ENCODE assay signal across 12 cellular contexts in the genomic region with DNA sequence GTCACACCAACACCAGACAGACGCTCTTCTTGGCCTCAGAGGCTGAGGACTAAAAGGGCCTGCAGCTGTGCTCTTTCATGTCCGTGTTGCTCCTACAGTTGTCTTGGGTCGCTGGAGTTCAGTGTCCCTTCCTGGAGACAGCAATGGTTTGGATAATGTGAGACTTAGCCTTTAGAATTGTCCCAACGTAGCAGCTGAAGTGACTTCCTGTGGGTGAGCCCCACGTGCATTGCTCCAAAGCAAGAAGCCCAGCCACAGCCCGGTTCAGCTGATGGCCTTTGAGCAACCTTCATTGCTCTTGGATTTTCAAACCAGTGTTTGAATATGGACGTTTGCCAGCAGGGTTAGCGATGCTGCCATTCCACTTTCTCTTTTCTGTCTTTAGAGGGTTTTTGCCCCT. TPM values are rescaled to one million over a fixed set of nuclear protein-coding genes. Genes with fewer than 3 reads are reported as not detected.
DNase-seq lines count a peak whose midpoint lies in the region; ATAC-seq, FAIRE-seq and TF ChIP-seq lines count a peak whose summit lies in the region.
"Had no signal": no experiment of that assay in that cellular context is flagged by ENCODE, and none has a peak within 500 bp of the region (broad histone marks: within the 10 kb centered on the region; RNA-seq: fewer than 3 reads in every experiment).

No MANE protein-coding gene starts in this region.

- no peak for ATAC-seq in HepG2
- ATAC-seq: stimulated activated naive CD8-positive, alpha-beta T cell treated with anti-CD3 and anti-CD28 coated beads, Interleukin-15, Interleukin-2, amounts not matched to agents 100 U/mL and 50 U/mL, for 24 hours had no signal

- H3K9me3 Mint-ChIP-seq in brain (no peaks in the 10 kb centered on the region), immature natural killer cell (no peaks in the 10 kb centered on the region)

- no TSS peak for BruUV-seq in HepG2 (replicated peaks; lab: Mats Ljungman, UMichigan)

- H3K4me2 ChIP-seq in HepG2 (ENCODE audit: low read depth, low read length): no peak overlapping the region

- TF ChIP-seq POLR2A in HepG2 (IDR thresholded peaks at IDR 0.05; ENCODE audit: insufficient read depth in 1 of 2, low read depth in 2 of 2, low read length in 2 of 2) (no peak), uterus (IDR thresholded peaks at IDR 0.05) (no peak), GM12892 (IDR thresholded peaks at IDR 0.05; ENCODE audit: low read depth, low read length) (no peak)

- intact Hi-C loops in HepG2 (cut with micrococcal nuclease; ENCODE audit: unreplicated experiment): no loop called here
- intact Hi-C loops in uterus (cut with DNase I; ENCODE audit: low total_unique reads): no loop called here

- TF ChIP-seq RAD21 in liver (IDR thresholded peaks at IDR 0.05): peak in 1 of 2 donors; percentile 17
- no peak for TF ChIP-seq RAD21 in HepG2 (CRISPR knock-in tag; IDR thresholded peaks at IDR 0.05)

- no peak overlapping the region for H2AFZ ChIP-seq in HepG2 (ENCODE audit: low read length)
- H2AFZ ChIP-seq: parathyroid adenoma had no signal

- H3K4me1 Mint-ChIP-seq in brain (peaks cover 29% of the 10 kb centered on the region), immature natural killer cell (peaks cover 5 to 23% of the 10 kb centered on the region in 2 donors)

- no peak for TF ChIP-seq CTCF in liver (IDR thresholded peaks at IDR 0.05; ENCODE audit: low read depth, low read length, missing input control)
- TF ChIP-seq CTCF in HepG2 (CRISPR knock-in tag; IDR thresholded peaks at IDR 0.05): no peak
- no peak for TF ChIP-seq CTCF in brain (conservative IDR thresholded peaks at IDR 0.05)
- TF ChIP-seq CTCF in uterus (IDR thresholded peaks at IDR 0.05): no peak

- peaks cover 4% of the 10 kb centered on the region for H3K79me2 ChIP-seq in HepG2 (ENCODE audit: insufficient read depth, low read length)

- no peaks in the 10 kb centered on the region for H3K9me3 ChIP-seq in liver (ENCODE audit: control insufficient read depth in 4 of 4, low read length in 3 of 4)
- no peaks in the 10 kb centered on the region for H3K9me3 ChIP-seq in HepG2 (ENCODE audit: low read length)
- H3K9me3 ChIP-seq in uterus: no peaks in the 10 kb centered on the region
- H3K9me3 ChIP-seq: SJSA1 had no signal

- H3K9ac ChIP-seq in liver (ENCODE audit: low read depth in 1 of 2, low read length in 2 of 2): no peak overlapping the region
- H3K9ac ChIP-seq in HepG2 (ENCODE audit: insufficient read depth, low read depth, low read length): no peak overlapping the region
- H3K9ac ChIP-seq: parathyroid adenoma had no signal

- H3K4me3 ChIP-seq in liver (ENCODE audit: low read depth in 1 of 3, low read length in 3 of 3) (no peak overlapping the region), HepG2 (replicated peaks in 1 of 3; ENCODE audit: insufficient read depth in 1 of 3, low read depth in 2 of 3, low read length in 3 of 3) (no peak overlapping the region), uterus (no peak overlapping the region)
- H3K4me3 ChIP-seq: SJSA1 had no signal

- H3K36me3 Mint-ChIP-seq in brain: peaks cover 55% of the 10 kb centered on the region
- peaks cover 4 to 28% (median 5%) of the 10 kb centered on the region in 3 donors for H3K36me3 Mint-ChIP-seq in immature natural killer cell

- POLR2A ChIA-PET in HepG2 (lab: Yijun Ruan, JAX): no interaction called here

- H3K27me3 ChIP-seq in liver (ENCODE audit: control insufficient read depth in 4 of 4, insufficient read depth in 4 of 4, low read length in 3 of 4): no peaks in the 10 kb centered on the region
- H3K27me3 ChIP-seq in HepG2 (ENCODE audit: control insufficient read depth in 1 of 2, insufficient read depth in 2 of 2, low read length in 2 of 2): no peaks in the 10 kb centered on the region
- H3K27me3 ChIP-seq in uterus: no peaks in the 10 kb centered on the region
- H3K27me3 ChIP-seq: SJSA1 had no signal

- H3K27ac Mint-ChIP-seq in brain (peak overlapping the region in 3 of 5 experiments; percentile 29 to 55 (median 40)), immature natural killer cell (peak overlapping the region in 1 of 6 donors; percentile 35)

- H4K20me1 ChIP-seq in HepG2 (ENCODE audit: insufficient read depth, low read length): peaks cover 2% of the 10 kb centered on the region; the same call in 1 of the 2 replicates

- in situ Hi-C loops in HepG2 (cut with HindIII; ENCODE audit: extremely low pct_ligation_motif_present, low pct_unique_long_range_greater_than_20kb): no loop called here

- no peak for TF ChIP-seq EP300 in HepG2 (IDR thresholded peaks at IDR 0.05; ENCODE audit: low read depth in 2 of 2, low read length in 2 of 2)
- TF ChIP-seq EP300 in HepG2 (CRISPR knock-in tag; IDR thresholded peaks at IDR 0.05; ENCODE audit: borderline replicate concordance): no peak

- no peaks in the 10 kb centered on the region for H3K27me3 Mint-ChIP-seq in brain
- peaks cover 0 to 4% (median 2%) of the 10 kb centered on the region in 3 donors for H3K27me3 Mint-ChIP-seq in immature natural killer cell (ENCODE audit: low read depth in 3 of 3)

- no peak for FAIRE-seq in HepG2 (lab: Jason Lieb, UNC)
- no peak for FAIRE-seq in GM12892 (lab: Jason Lieb, UNC)

- H3K4me3 Mint-ChIP-seq in brain (peak overlapping the region in 2 of 5 experiments; percentile 12 to 24), immature natural killer cell (no peak overlapping the region)

- no peak for DNase-seq in HepG2 (ENCODE audit: low spot score)
- DNase-seq in myocyte (ENCODE audit: low read depth): peak; percentile 84
- DNase-seq in uterus: no peak
- no peak for DNase-seq in stimulated activated naive CD4-positive, alpha-beta T cell treated with Interleukin-2 at 50 U/mL for 16 hours (lab: John Stamatoyannopoulos, UW)
- DNase-seq in GM12892 (ENCODE audit: insufficient read length): no peak
- no peak for DNase-seq in immature natural killer cell
- DNase-seq: stimulated activated CD4-positive, alpha-beta T cell treated with anti-CD3 and anti-CD28 coated beads, Interleukin-2, amount 100 ng/mL, for 48 hours; stimulated activated naive CD8-positive, alpha-beta T cell treated with anti-CD3 and anti-CD28 coated beads, Interleukin-15, Interleukin-2, amounts not matched to agents 100 U/mL and 50 U/mL, for 24 hours had no signal

- H3K4me1 ChIP-seq in liver (ENCODE audit: control insufficient read depth in 4 of 4, insufficient read depth in 4 of 4, low read length in 3 of 4): no peaks in the 10 kb centered on the region
- no peaks in the 10 kb centered on the region for H3K4me1 ChIP-seq in HepG2 (ENCODE audit: insufficient read depth, low read length)
- peaks cover 0 to 7% of the 10 kb centered on the region in 2 donors for H3K4me1 ChIP-seq in uterus
- H3K4me1 ChIP-seq: parathyroid adenoma, SJSA1 had no signal

- CTCF ChIA-PET in HepG2 (lab: Yijun Ruan, JAX; ENCODE audit: low intra/inter-chr PET ratio, low total read pairs): no interaction called here

- H3K27ac ChIP-seq in liver (ENCODE audit: low read depth in 1 of 2, low read length in 2 of 2): no peak overlapping the region
- H3K27ac ChIP-seq in HepG2 (ENCODE audit: extremely low read length, insufficient read depth, low read length): no peak overlapping the region
- H3K27ac ChIP-seq in uterus: peak overlapping the region; percentile 32 to 49
- H3K27ac ChIP-seq: parathyroid adenoma, SJSA1 had no signal

- 62% methylated on average over 8 of the region's 8 CpGs for WGBS in liver
- WGBS in HepG2 (ENCODE audit: low lambda C conversion rate): 76% methylated on average over 8 of the region's 8 CpGs

- H3K36me3 ChIP-seq in liver (ENCODE audit: control insufficient read depth in 4 of 4, insufficient read depth in 3 of 4, low read depth in 1 of 4, low read length in 3 of 4) (peaks cover 5 to 18% (median 11%) of the 10 kb centered on the region in 4 donors), HepG2 (replicated peaks in 1 of 2; ENCODE audit: control insufficient read depth in 1 of 2, insufficient read depth in 2 of 2, low read length in 2 of 2) (peaks cover 9 to 36% of the 10 kb centered on the region in 2 experiments; a peak in 4 of 5 replicates), uterus (no peaks in the 10 kb centered on the region)

RNA-seq across cellular contexts. Expression of a gene that starts 19.8 kb away (rescaled TPM):
- 10 to 100 TPM in 1 of 2 donors, 1 to 10 TPM in 1; 9.3 to 10.2 TPM for total RNA-seq in liver
- polyA plus RNA-seq in liver: 10 to 100 TPM; 13.0 to 20.8 TPM
- 18.7 and 21.3 TPM in 2 replicates for total RNA-seq in HepG2 (2016; rRNA removed; fragmentation: Illumina TruSeq; extraction: Trizol)
- 9.9 and 11.5 TPM in 2 replicates for total RNA-seq in HepG2 (2016; cell fraction: cytosol; rRNA removed; fragmentation: Illumina TruSeq; extraction: Trizol; ENCODE audit: low read depth)
- total RNA-seq in HepG2 (2016; cell fraction: insoluble cytoplasmic fraction; rRNA removed; fragmentation: Illumina TruSeq; extraction: Trizol): 20.7 and 24.9 TPM in 2 replicates
- total RNA-seq in HepG2 (2016; cell fraction: membrane; rRNA removed; fragmentation: Illumina TruSeq; extraction: Trizol): 17.5 and 20.5 TPM in 2 replicates
- 9.0 and 12.7 TPM in 2 replicates for total RNA-seq in HepG2 (2016; cell fraction: nucleus; rRNA removed; fragmentation: Illumina TruSeq; extraction: Trizol)
- polyA plus RNA-seq in HepG2 (2011; rRNA removed): 32.0 and 35.0 TPM in 2 replicates
- polyA plus RNA-seq in HepG2 (2011; cell fraction: cytosol; rRNA removed): 31.7 and 43.1 TPM in 2 replicates
- polyA plus RNA-seq in HepG2 (2011; cell fraction: nucleus; rRNA removed): 16.5 and 21.3 TPM in 2 replicates
- polyA plus RNA-seq in HepG2 (2012): 13.9 and 16.5 TPM in 2 replicates
- 13.0 and 15.6 TPM in 2 replicates for polyA plus RNA-seq in HepG2 (2016; cell fraction: cytosol; fragmentation: Illumina TruSeq; extraction: Trizol; ENCODE audit: low read depth)
- 37.7 and 39.9 TPM in 2 replicates for polyA plus RNA-seq in HepG2 (2016; cell fraction: insoluble cytoplasmic fraction; fragmentation: Illumina TruSeq; extraction: Trizol; ENCODE audit: low read depth)
- 19.7 and 22.0 TPM in 2 replicates for polyA plus RNA-seq in HepG2 (2016; cell fraction: membrane; fragmentation: Illumina TruSeq; extraction: Trizol; ENCODE audit: low read depth)
- 23.0 and 24.2 TPM in 2 replicates for polyA plus RNA-seq in HepG2 (2016; cell fraction: nucleus; fragmentation: Illumina TruSeq; extraction: Trizol; ENCODE audit: insufficient read depth, low read depth)
- 49.2 and 83.5 TPM in 2 replicates for polyA minus RNA-seq in HepG2 (2011; rRNA and poly(A)+ RNA removed; ENCODE audit: low replicate concordance)
- 17.7 and 20.0 TPM in 2 replicates for polyA minus RNA-seq in HepG2 (2011; cell fraction: cytosol; rRNA and poly(A)+ RNA removed)
- 18.2 and 22.5 TPM in 2 replicates for polyA minus RNA-seq in HepG2 (2011; cell fraction: nucleus; rRNA and poly(A)+ RNA removed)
- 42.5 TPM for polyA plus RNA-seq in brain (ENCODE audit: insufficient read depth, low read depth, low replicate concordance)
- total RNA-seq in myocyte: 26.3 and 44.3 TPM in 2 replicates
- polyA plus RNA-seq in myocyte (2012): 38.5 TPM
- 10 to 100 TPM in 3 of 4 donors, 1 to 10 TPM in 1; 6.9 to 23.8 (median 15.3) TPM for total RNA-seq in uterus
- 14.9 TPM for polyA plus RNA-seq in GM12892 (2012; ENCODE audit: missing spikeins)
- 10 to 100 TPM; 36.9 to 56.4 (median 44.2) TPM for polyA plus RNA-seq in immature natural killer cell

RNA-seq across cellular contexts. Expression of a gene that starts 59.0 kb away (rescaled TPM):
- total RNA-seq in liver: 10 to 100 TPM in 1 of 2 donors, 1 to 10 TPM in 1; 2.1 to 24.5 TPM
- 1 to 10 TPM; 1.4 to 3.8 TPM for polyA plus RNA-seq in liver
- total RNA-seq in HepG2 (2016; rRNA removed; fragmentation: Illumina TruSeq; extraction: Trizol): 0.31 and 0.45 TPM in 2 replicates
- total RNA-seq in HepG2 (2016; cell fraction: cytosol; rRNA removed; fragmentation: Illumina TruSeq; extraction: Trizol; ENCODE audit: low read depth): 0.18 and 0.30 TPM in 2 replicates
- total RNA-seq in HepG2 (2016; cell fraction: insoluble cytoplasmic fraction; rRNA removed; fragmentation: Illumina TruSeq; extraction: Trizol): 0.28 and 0.43 TPM in 2 replicates
- total RNA-seq in HepG2 (2016; cell fraction: membrane; rRNA removed; fragmentation: Illumina TruSeq; extraction: Trizol): 0.38 and 0.43 TPM in 2 replicates
- total RNA-seq in HepG2 (2016; cell fraction: nucleus; rRNA removed; fragmentation: Illumina TruSeq; extraction: Trizol): 0.34 and 0.44 TPM in 2 replicates
- polyA plus RNA-seq in HepG2 (2011; rRNA removed): 2.3 and 2.9 TPM in 2 replicates
- 2.2 and 2.3 TPM in 2 replicates for polyA plus RNA-seq in HepG2 (2011; cell fraction: cytosol; rRNA removed)
- 2.5 and 3.4 TPM in 2 replicates for polyA plus RNA-seq in HepG2 (2011; cell fraction: nucleus; rRNA removed)
- 2.2 and 3.4 TPM in 2 replicates for polyA plus RNA-seq in HepG2 (2012)
- polyA plus RNA-seq in HepG2 (2016; cell fraction: cytosol; fragmentation: Illumina TruSeq; extraction: Trizol; ENCODE audit: low read depth): 0.19 and 0.27 TPM in 2 replicates
- 0.74 and 0.80 TPM in 2 replicates for polyA plus RNA-seq in HepG2 (2016; cell fraction: insoluble cytoplasmic fraction; fragmentation: Illumina TruSeq; extraction: Trizol; ENCODE audit: low read depth)
- polyA plus RNA-seq in HepG2 (2016; cell fraction: membrane; fragmentation: Illumina TruSeq; extraction: Trizol; ENCODE audit: low read depth): 0.39 and 0.44 TPM in 2 replicates
- polyA plus RNA-seq in HepG2 (2016; cell fraction: nucleus; fragmentation: Illumina TruSeq; extraction: Trizol; ENCODE audit: insufficient read depth, low read depth): 1.1 TPM in 2 replicates
- 2.3 and 4.5 TPM in 2 replicates for polyA minus RNA-seq in HepG2 (2011; rRNA and poly(A)+ RNA removed; ENCODE audit: low replicate concordance)
- 1.8 and 2.8 TPM in 2 replicates for polyA minus RNA-seq in HepG2 (2011; cell fraction: cytosol; rRNA and poly(A)+ RNA removed)
- 1.5 and 2.9 TPM in 2 replicates for polyA minus RNA-seq in HepG2 (2011; cell fraction: nucleus; rRNA and poly(A)+ RNA removed)
- 19.6 TPM for polyA plus RNA-seq in brain (ENCODE audit: insufficient read depth, low read depth, low replicate concordance)
- 24.9 and 25.8 TPM in 2 replicates for total RNA-seq in myocyte
- polyA plus RNA-seq in myocyte (2012): 17.7 TPM
- total RNA-seq in uterus: 1 to 10 TPM; 2.1 to 4.9 (median 3.8) TPM
- polyA plus RNA-seq in GM12892 (2012; ENCODE audit: missing spikeins): 0.32 TPM
- polyA plus RNA-seq in immature natural killer cell: 1 to 10 TPM in 2 of 3 donors, under 1 TPM in 1; 0.57 to 3.4 (median 2.5) TPM

Comparison
In these comparisons a context has a peak if more than half of its experiments do, and no peak if none do; other contexts are left out.
1. H3K27ac ChIP-seq: peak in uterus (2 of 2); none in liver (0 of 2) and HepG2 (single experiment).